13 cellular contexts compared by ENCODE assay signal in genomic region chr2:47063159-47063930, GRCh38.
A peak's percentile ranks its signal among the peaks of the same experiment; 100 is the strongest.
DNase-seq lines count a peak whose midpoint lies in the region; ATAC-seq and TF ChIP-seq lines count a peak whose summit lies in the region.
"Had no signal": no experiment of that assay in that cellular context is flagged by ENCODE, and none has a peak within 500 bp of the region (broad histone marks: within the 10 kb centered on the region; RNA-seq: fewer than 3 reads in every experiment).

No MANE protein-coding gene starts in this region.

- H3K4me3 ChIP-seq in heart right ventricle: no peak overlapping the region
- H3K4me3 ChIP-seq in dorsolateral prefrontal cortex: no peak overlapping the region
- H3K4me3 ChIP-seq in osteoblast (ENCODE audit: insufficient read depth, low read length): no peak overlapping the region
- H3K4me3 ChIP-seq in mesendoderm (ENCODE audit: low read length): no peak overlapping the region
- H3K4me3 ChIP-seq: body of pancreas, right lobe of liver, SJSA1 had no signal

- peak in 2 of 8 donors; percentile 15 to 24 for ATAC-seq in heart right ventricle
- ATAC-seq in left ventricle myocardium superior: no peak
- ATAC-seq: body of pancreas had no signal

- no peak overlapping the region for H2BK5ac ChIP-seq in mesendoderm (ENCODE audit: low read length)

- H3K18ac ChIP-seq in mesendoderm (ENCODE audit: low read length): no peak overlapping the region

- no peak overlapping the region for H2AK5ac ChIP-seq in mesendoderm (ENCODE audit: low read length)

- no peak overlapping the region for H3K56ac ChIP-seq in mesendoderm (ENCODE audit: low read length)

- no peak overlapping the region for H3K4me2 ChIP-seq in osteoblast (ENCODE audit: insufficient read depth, low read length)
- no peak overlapping the region for H3K4me2 ChIP-seq in mesendoderm (ENCODE audit: low read length)

- H2BK15ac ChIP-seq in mesendoderm (replicated peaks; ENCODE audit: low read depth): no peak overlapping the region

- no peak overlapping the region for H4K5ac ChIP-seq in mesendoderm (ENCODE audit: low read length)

- TF ChIP-seq CTCF in heart right ventricle (IDR thresholded peaks at IDR 0.05) (no peak), dorsolateral prefrontal cortex (IDR thresholded peaks at IDR 0.05 in 54 of 56, conservative IDR thresholded peaks at IDR 0.05 in 2 of 56; ENCODE audit: low read depth in 1 of 56, partially characterized antibody in 56 of 56) (no peak), osteoblast (IDR thresholded peaks at IDR 0.05; ENCODE audit: extremely low read depth, low read depth, low read length) (no peak)

- DNase-seq in heart right ventricle (no peak), left ventricle myocardium superior (no peak), dorsolateral prefrontal cortex (no peak), osteoblast (ENCODE audit: insufficient read length, low spot score, missing footprints) (peak; percentile 45), mesendoderm (no peak), NCI-H345 (lab: John Stamatoyannopoulos, UW) (no peak), DMS53 (lab: John Stamatoyannopoulos, UW) (no peak)
- no peak for DNase-seq in stimulated activated CD4-positive, alpha-beta T cell treated with anti-CD3 and anti-CD28 coated beads, Interleukin-4, amount 100 ng/mL, for 4 hours
- DNase-seq: activated T-cell treated with anti-CD3 and anti-CD28 coated beads, Interleukin-2, amount 50 U/mL, for 48 hours; body of pancreas; NCI-H774; right lobe of liver had no signal

- H2BK120ac ChIP-seq in mesendoderm (ENCODE audit: low read depth, low read length): no peak overlapping the region

- 57 to 61% methylated on average over 7 of the region's 7 CpGs for WGBS in heart right ventricle, 2 donors
- WGBS in mesendoderm (ENCODE audit: extremely low coverage, insufficient coverage, low lambda C conversion rate): no CpG with 5 or more reads among the region's 7 CpGs

- no peak overlapping the region for H3K23ac ChIP-seq in mesendoderm (ENCODE audit: low read length)

- no peaks in the 10 kb centered on the region for H3K9me3 ChIP-seq in heart right ventricle
- no peaks in the 10 kb centered on the region for H3K9me3 ChIP-seq in osteoblast (ENCODE audit: low read depth, low read length)
- H3K9me3 ChIP-seq: body of pancreas, right lobe of liver, SJSA1 had no signal

- H3K27ac ChIP-seq in heart right ventricle: peak overlapping the region in 8 of 10 donors; percentile 4 to 67 (median 40)
- H3K27ac ChIP-seq in dorsolateral prefrontal cortex: peak overlapping the region; percentile 48 to 97 (median 88)
- H3K27ac ChIP-seq in osteoblast (ENCODE audit: low read depth, low read length): peak overlapping the region; percentile 98
- no peak overlapping the region for H3K27ac ChIP-seq in mesendoderm (ENCODE audit: low read depth, low read length)
- H3K27ac ChIP-seq: body of pancreas, right lobe of liver, SJSA1 had no signal

- H3K4me1 ChIP-seq in heart right ventricle (peaks cover 23 to 79% (median 57%) of the 10 kb centered on the region in 9 donors), osteoblast (ENCODE audit: insufficient read depth, low read length) (peaks cover 45% of the 10 kb centered on the region), mesendoderm (ENCODE audit: control insufficient read depth, low read depth, low read length) (peaks cover 10% of the 10 kb centered on the region)

- no peak overlapping the region for H2AFZ ChIP-seq in osteoblast (ENCODE audit: low read length)

- intact Hi-C loops in heart right ventricle (cut with DNase I) (no loop called here), left ventricle myocardium superior (cut with micrococcal nuclease) (no loop called here), dorsolateral prefrontal cortex (cut with DNase I) (loop anchor here (5.0 kb wide), 1 partner anchor 51 kb away; no protein-coding TSS in a partner anchor)

- H3K27me3 ChIP-seq in heart right ventricle (no peaks in the 10 kb centered on the region), dorsolateral prefrontal cortex (no peaks in the 10 kb centered on the region), osteoblast (ENCODE audit: insufficient read depth, low read length) (no peaks in the 10 kb centered on the region), mesendoderm (ENCODE audit: insufficient read depth, low read length, poor library complexity) (no peaks in the 10 kb centered on the region)
- H3K27me3 ChIP-seq: body of pancreas, right lobe of liver, SJSA1 had no signal

- no peak overlapping the region for H4K8ac ChIP-seq in mesendoderm (ENCODE audit: low read depth, low read length)

- no peak overlapping the region for H3K9ac ChIP-seq in mesendoderm (ENCODE audit: low read length)

- H3K36me3 ChIP-seq in heart right ventricle (peaks cover 0 to 46% (median 0%) of the 10 kb centered on the region in 9 donors), osteoblast (ENCODE audit: insufficient read depth, low read length) (peaks cover 41% of the 10 kb centered on the region), mesendoderm (ENCODE audit: control insufficient read depth, insufficient read depth, low read length) (no peaks in the 10 kb centered on the region)

- no peaks in the 10 kb centered on the region for H3K79me1 ChIP-seq in mesendoderm (ENCODE audit: low read length)

- H3K79me2 ChIP-seq in osteoblast (ENCODE audit: insufficient read depth, low read length): peaks cover 11% of the 10 kb centered on the region
- no peaks in the 10 kb centered on the region for H3K79me2 ChIP-seq in mesendoderm (ENCODE audit: control insufficient read depth, insufficient read depth, low read length)

- no peaks in the 10 kb centered on the region for H4K20me1 ChIP-seq in osteoblast (ENCODE audit: insufficient read depth, low read length)

- no peak overlapping the region for H3K4ac ChIP-seq in mesendoderm (ENCODE audit: low read depth, low read length)

Comparison
In these comparisons a context has a peak if more than half of its experiments do, and no peak if none do; other contexts are left out.
1. intact Hi-C loops: an anchor here in dorsolateral prefrontal cortex (5.0 kb wide); none called in heart right ventricle and left ventricle myocardium superior.